In genomic region chr12:43931187-43931586, GRCh38 we compare ENCODE assay signal across 1 cellular context.
TF ChIP-seq lines count a peak whose summit lies in the region.

No MANE protein-coding gene starts in this region.

TF ChIP-seq in HEK293, 187 proteins besides CTCF, POLR2A, EP300 and RAD21 (continued from another document):
- TF ChIP-seq ZNF692 (tag by site-specific recombination; IDR thresholded peaks at IDR 0.05): no peak
- TF ChIP-seq ZNF311 (tag by site-specific recombination; IDR thresholded peaks at IDR 0.05; ENCODE audit: borderline replicate concordance): no peak
- no peak for TF ChIP-seq PRDM2 (tag by site-specific recombination; IDR thresholded peaks at IDR 0.05; ENCODE audit: borderline replicate concordance)
- no peak for TF ChIP-seq ZBTB1 (tag by site-specific recombination; IDR thresholded peaks at IDR 0.05)
- no peak for TF ChIP-seq ZNF549 (tag by site-specific recombination; IDR thresholded peaks at IDR 0.05)
- TF ChIP-seq ZSCAN5A (tag by site-specific recombination; IDR thresholded peaks at IDR 0.05): no peak
- TF ChIP-seq YY1 (tag by site-specific recombination; IDR thresholded peaks at IDR 0.05): no peak
- TF ChIP-seq SETDB1 (IDR thresholded peaks at IDR 0.05; ENCODE audit: insufficient read length, low read length): peak; percentile 45
